ENCODE assay signal across 14 cellular contexts in genomic region chr2:157433335-157433890, GRCh38. TPM values are rescaled to one million over a fixed set of nuclear protein-coding genes. Genes with fewer than 3 reads are reported as not detected.
DNase-seq lines count a peak whose midpoint lies in the region; ATAC-seq, FAIRE-seq and TF ChIP-seq lines count a peak whose summit lies in the region.
"Had no signal": no experiment of that assay in that cellular context is flagged by ENCODE, and none has a peak within 500 bp of the region (broad histone marks: within the 10 kb centered on the region; RNA-seq: fewer than 3 reads in every experiment).

No MANE protein-coding gene starts in this region.

- in situ Hi-C loops in GM12878 (cut with MboI), result no loop called here

- no peak overlapping the region for H2AFZ ChIP-seq in GM12878 (ENCODE audit: control insufficient read depth, low read depth, low read length)
- H2AFZ ChIP-seq: PC-9 had no signal

- H3K27me3 Mint-ChIP-seq in natural killer cell treated with Interleukin-12 subunit alpha and Interleukin-12 subunit beta and Interleukin-15 and Interleukin-18, amount 100 ng/mL, for 72 hours, result no peaks in the 10 kb centered on the region

- SMC1A ChIA-PET in GM12878 (lab: Charles Lee; ENCODE audit: uncharacterized antibody, unreplicated experiment), result interaction anchor here (0.6 to 12.6 kb wide), 20 partner anchors 10 to 129 kb away, joined by 3 to 218 read pairs (median 8); partner anchors contain the start of gene CYTIP

- peaks cover 94% of the 10 kb centered on the region for H3K79me2 ChIP-seq in GM12878 (ENCODE audit: control insufficient read depth, insufficient read depth, low read length)

- H3K36me3 ChIP-seq in GM12878 (ENCODE audit: control insufficient read depth in 2 of 2, insufficient read depth in 2 of 2, low read length in 1 of 2), result peaks cover 11 to 37% of the 10 kb centered on the region in 2 experiments
- H3K36me3 ChIP-seq: gastrocnemius medialis had no signal

- peak overlapping the region; percentile 35; the same call in 1 of the 2 replicates for H3K4me3 ChIP-seq in GM12878
- H3K4me3 ChIP-seq: gastrocnemius medialis, PC-9 had no signal

- no peak overlapping the region for H3K9ac ChIP-seq in GM12878 (ENCODE audit: control insufficient read depth, insufficient read depth, low read length)

- CTCF ChIA-PET in GM12878 (lab: Yijun Ruan, JAX), result interaction anchor here (0.8 to 14.2 kb wide), 12 partner anchors 9 to 131 kb away, joined by 3 to 208 read pairs (median 4); partner anchors contain the start of genes CYTIP and ERMN

- TF ChIP-seq EP300 in GM12878 (IDR thresholded peaks at IDR 0.05; ENCODE audit: borderline replicate concordance in 1 of 2, control insufficient read depth in 1 of 2, low read depth in 2 of 2, low read length in 2 of 2), result no peak

- no peak for FAIRE-seq in GM12878 (lab: Jason Lieb, UNC)

- no peak for TF ChIP-seq POLR2A in GM12878 (IDR thresholded peaks at IDR 0.05; ENCODE audit: low read depth, low read length)

- intact Hi-C loops in GM12878 (cut with micrococcal nuclease; ENCODE audit: unreplicated experiment), result loop anchor here (2.0 kb wide), 1 partner anchor 15 kb away; no protein-coding TSS in a partner anchor

- no peak overlapping the region for H3K27ac ChIP-seq in GM12878 (ENCODE audit: control insufficient read depth, insufficient read depth)
- H3K27ac ChIP-seq: gastrocnemius medialis, PC-9 had no signal

- ATAC-seq in GM12878, result no peak
- ATAC-seq in natural killer cell treated with Interleukin-12 subunit alpha and Interleukin-12 subunit beta and Interleukin-15 and Interleukin-18, amount 100 ng/mL, for 72 hours, result no peak
- ATAC-seq: gastrocnemius medialis had no signal

- peak overlapping the region; percentile 99 for H3K27ac Mint-ChIP-seq in natural killer cell treated with Interleukin-12 subunit alpha and Interleukin-12 subunit beta and Interleukin-15 and Interleukin-18, amount 100 ng/mL, for 72 hours
- H3K27ac Mint-ChIP-seq: HFFc6 had no signal

- peaks cover 4% of the 10 kb centered on the region; the same call in 2 of the 3 replicates for H3K9me3 ChIP-seq in GM12878 (replicated peaks; ENCODE audit: control insufficient read depth, insufficient read depth, low read length)
- H3K9me3 ChIP-seq: gastrocnemius medialis had no signal

- H3K4me3 Mint-ChIP-seq in natural killer cell treated with Interleukin-12 subunit alpha and Interleukin-12 subunit beta and Interleukin-15 and Interleukin-18, amount 100 ng/mL, for 72 hours, result peak overlapping the region; percentile 99
- H3K4me3 Mint-ChIP-seq: HFFc6 had no signal

- H3K36me3 Mint-ChIP-seq in natural killer cell treated with Interleukin-12 subunit alpha and Interleukin-12 subunit beta and Interleukin-15 and Interleukin-18, amount 100 ng/mL, for 72 hours, result peaks cover 98% of the 10 kb centered on the region

- H4K20me1 ChIP-seq in GM12878 (ENCODE audit: control insufficient read depth, insufficient read depth), result no peaks in the 10 kb centered on the region; the same call in 1 of the 2 replicates

- peak; percentile 6 for DNase-seq in GM03348 (ENCODE audit: low spot score)
- DNase-seq in NCI-H526 treated with DMSO at 0.1 percent for 48 hours (lab: John Stamatoyannopoulos, UW), result peak; percentile 84
- no peak for DNase-seq in GM12878 (ENCODE audit: low read depth, low spot score)
- no peak for DNase-seq in natural killer cell treated with Interleukin-12 subunit alpha and Interleukin-12 subunit beta and Interleukin-15 and Interleukin-18, amount 100 ng/mL, for 72 hours (ENCODE audit: low spot score)
- no peak for DNase-seq in stimulated activated CD4-positive, alpha-beta T cell treated with anti-CD3 and anti-CD28 coated beads, Interleukin-2, amount 100 ng/mL, for 48 hours
- DNase-seq in stimulated activated CD4-positive, alpha-beta T cell treated with anti-CD3 and anti-CD28 coated beads, Interleukin-15, amount 100 ng/mL, for 24 hours, result no peak
- DNase-seq in NCI-H2081 (lab: John Stamatoyannopoulos, UW), result no peak
- no peak for DNase-seq in NCI-H2227 (lab: John Stamatoyannopoulos, UW; ENCODE audit: unreplicated experiment)
- DNase-seq: gastrocnemius medialis; HFFc6; Kasumi-1; NCI-H2171; PC-9; stimulated activated CD4-positive, alpha-beta T cell treated with anti-CD3 and anti-CD28 coated beads, Interleukin-4, amount 100 ng/mL, for 4 hours had no signal

- BruUV-seq in GM12878 (replicated peaks; lab: Mats Ljungman, UMichigan), result no TSS peak

- WGBS in GM12878 (ENCODE audit: insufficient coverage, insufficient replicate concordance, low lambda C conversion rate, missing lambda C conversion rate), result 38% methylated on average over 1 of the region's 1 CpG

- H3K9me3 Mint-ChIP-seq in natural killer cell treated with Interleukin-12 subunit alpha and Interleukin-12 subunit beta and Interleukin-15 and Interleukin-18, amount 100 ng/mL, for 72 hours, result no peaks in the 10 kb centered on the region
- H3K9me3 Mint-ChIP-seq: HFFc6 had no signal

- H3K4me1 ChIP-seq in GM12878 (ENCODE audit: control insufficient read depth, insufficient read depth, low read length), result peaks cover 10% of the 10 kb centered on the region
- H3K4me1 ChIP-seq: gastrocnemius medialis had no signal

- TF ChIP-seq CTCF in GM12878 (IDR thresholded peaks at IDR 0.05 in 2 of 3, conservative IDR thresholded peaks at IDR 0.05 in 1 of 3; ENCODE audit: control insufficient read depth in 2 of 3, extremely low read depth in 1 of 3, insufficient read depth in 1 of 3, low read depth in 3 of 3, low read length in 3 of 3), result no peak

- RAD21 ChIA-PET in GM12878 (lab: Charles Lee; ENCODE audit: unreplicated experiment), result interaction anchor here (0.6 to 4.7 kb wide), 20 partner anchors 10 to 168 kb away, joined by 3 to 42 read pairs (median 4); partner anchors contain the start of genes CYTIP and ERMN

- POLR2A ChIA-PET in GM12878 (lab: Charles Lee), result interaction anchor here (0.6 to 5.7 kb wide), 9 partner anchors 8 to 1029 kb away, joined by 3 to 62 read pairs (median 4); partner anchors contain the start of gene CYTIP

- no peaks in the 10 kb centered on the region for H3K27me3 ChIP-seq in GM12878 (replicated peaks in 1 of 2; ENCODE audit: control insufficient read depth in 2 of 2, insufficient read depth in 2 of 2, low read length in 1 of 2)
- H3K27me3 ChIP-seq: gastrocnemius medialis had no signal

- peaks cover 73 to 95% of the 10 kb centered on the region in 2 donors for H3K4me1 Mint-ChIP-seq in natural killer cell treated with Interleukin-12 subunit alpha and Interleukin-12 subunit beta and Interleukin-15 and Interleukin-18, amount 100 ng/mL, for 72 hours (ENCODE audit: low read depth in 2 of 2)

- TF ChIP-seq RAD21 in GM12878 (IDR thresholded peaks at IDR 0.05; ENCODE audit: insufficient read depth, low read depth, low read length), result no peak

- no peak overlapping the region for H3K4me2 ChIP-seq in GM12878 (ENCODE audit: control insufficient read depth, insufficient read depth)
- H3K4me2 ChIP-seq: PC-9 had no signal

TF ChIP-seq in GM12878, 131 proteins besides CTCF, POLR2A, EP300 and RAD21:
- TF ChIP-seq POU2F2 (IDR thresholded peaks at IDR 0.05; ENCODE audit: borderline replicate concordance, low read depth, low read length) (no peak), MLLT1 (IDR thresholded peaks at IDR 0.05) (0 out of 2 replicates have a peak, but pooled peaks have one; percentile 8), CBX5 (IDR thresholded peaks at IDR 0.05; ENCODE audit: low read depth) (no peak), CBX3 (IDR thresholded peaks at IDR 0.05; ENCODE audit: borderline replicate concordance, low read depth) (no peak)

RNA-seq across cellular contexts. Expression of gene CYTIP, which starts 10.5 kb away (rescaled TPM):
- total RNA-seq in GM12878 (2013; cell fraction: nucleolus; rRNA removed), result 245 and 264 TPM in 2 replicates
- total RNA-seq in GM12878 (2014; rRNA removed) (73.6 and 74.4 TPM in 2 replicates), GM12878 (2014; rRNA removed; fragmentation: Illumina TruSeq; extraction: Trizol) (94.2 and 97.1 TPM in 2 replicates), GM12878 (2021) (63.7 and 64.9 TPM in 2 replicates)
- polyA plus RNA-seq in GM12878 (2011; ENCODE audit: low read depth), result 86.9 TPM
- polyA plus RNA-seq in GM12878 (2011; rRNA removed) (178 and 213 TPM in 2 replicates), GM12878 (2014; fragmentation: Illumina TruSeq; extraction: Trizol) (71.4 and 99.2 TPM in 2 replicates), GM12878 (2014; fragmentation: Nextera tagmentation; extraction: Ambion mirVana) (10 to 100 TPM; 71.6 to 75.4 TPM), GM12878 (2014; rRNA removed) (51.2 and 55.1 TPM in 2 replicates), GM12878 (2016; fragmentation: Nextera tagmentation; extraction: Ambion mirVana) (10 to 100 TPM; 73.2 to 76.5 TPM)
- polyA plus RNA-seq in GM12878 (2011; cell fraction: cytosol; rRNA removed), result 88.3 and 124 TPM in 2 replicates
- polyA plus RNA-seq in GM12878 (2011; cell fraction: nucleus; rRNA removed), result 57.7 and 73.8 TPM in 2 replicates
- 92.3 and 147 TPM in 2 replicates for polyA plus RNA-seq in GM12878 (2012)
- polyA minus RNA-seq in GM12878 (2011; rRNA and poly(A)+ RNA removed), result 173 and 213 TPM in 2 replicates
- 103 TPM in 2 replicates for polyA minus RNA-seq in GM12878 (2011; cell fraction: cytosol; rRNA and poly(A)+ RNA removed)
- 449 and 546 TPM in 2 replicates for polyA minus RNA-seq in GM12878 (2011; cell fraction: nucleus; rRNA and poly(A)+ RNA removed)
- total RNA-seq in natural killer cell treated with Interleukin-12 subunit alpha and Interleukin-12 subunit beta and Interleukin-15 and Interleukin-18, amount 100 ng/mL, for 72 hours, result 1,000 to 10,000 TPM in 1 of 2 donors, 100 to 1,000 TPM in 1; 755 to 1,319 TPM
- total RNA-seq: HFFc6, PC-9 had no signal

Comparison
In these comparisons a context has a peak if more than half of its experiments do, and no peak if none do; other contexts are left out.
1. DNase-seq: peak in GM03348 (single experiment) and NCI-H526 treated with DMSO at 0.1 percent for 48 hours (single experiment); none in GM12878 (single experiment), natural killer cell treated with Interleukin-12 subunit alpha and Interleukin-12 subunit beta and Interleukin-15 and Interleukin-18, amount 100 ng/mL, for 72 hours (single experiment), stimulated activated CD4-positive, alpha-beta T cell treated with anti-CD3 and anti-CD28 coated beads, Interleukin-2, amount 100 ng/mL, for 48 hours (0 of 2), stimulated activated CD4-positive, alpha-beta T cell treated with anti-CD3 and anti-CD28 coated beads, Interleukin-15, amount 100 ng/mL, for 24 hours (single experiment), NCI-H2081 (0 of 2) and NCI-H2227 (single experiment).